ENCODE assay signal across 13 cellular contexts in the genomic region with DNA sequence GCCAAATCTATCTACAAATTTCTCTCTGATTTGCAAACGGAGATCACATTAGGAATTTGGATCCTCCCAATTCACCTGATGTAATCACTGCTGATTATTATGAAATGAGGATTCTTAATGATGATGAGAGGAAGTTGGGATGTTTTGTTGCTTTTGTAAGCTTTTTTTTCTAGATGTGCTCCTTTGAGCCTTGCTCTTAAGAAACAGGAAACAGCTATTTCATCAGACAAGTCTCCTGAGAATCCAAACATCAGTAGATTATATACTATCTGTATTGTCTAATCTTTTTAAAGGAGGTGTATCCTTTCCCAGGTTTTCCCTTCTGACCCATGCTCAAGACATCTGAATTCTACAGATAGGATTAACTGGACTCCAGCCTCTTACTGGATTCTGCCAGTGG.
"Had no signal": no experiment of that assay in that cellular context is flagged by ENCODE, and none has a peak within 500 bp of the region (broad histone marks: within the 10 kb centered on the region; RNA-seq: fewer than 3 reads in every experiment).

No MANE protein-coding gene starts in this region.

- ATAC-seq: activated CD4-positive, CD25-positive, alpha-beta regulatory T cell treated with anti-CD3 and anti-CD28 coated beads, Interleukin-2, amount 50 U/mL, for 24 hours; stimulated activated effector memory CD8-positive, alpha-beta T cell treated with anti-CD3 and anti-CD28 coated beads, Interleukin-12 subunit alpha, Interleukin-12 subunit beta, amount 100 ng/mL, for 72 hours had no signal

- H3K9me3 ChIP-seq: vagina had no signal

- H3K27me3 ChIP-seq: tibial artery, vagina had no signal

- H3K36me3 ChIP-seq: tibial artery, vagina had no signal

- H3K27me3 Mint-ChIP-seq: activated naive CD4-positive, alpha-beta T cell treated with anti-CD3 and anti-CD28 coated beads, Interleukin-2, amount 10 ng/mL, durations not matched to agents 7 days and 5 days had no signal

- H3K4me1 Mint-ChIP-seq: activated naive CD4-positive, alpha-beta T cell treated with anti-CD3 and anti-CD28 coated beads, Interleukin-2, amount 10 ng/mL, durations not matched to agents 7 days and 5 days; stimulated activated effector memory CD8-positive, alpha-beta T cell treated with anti-CD3 and anti-CD28 coated beads, Interleukin-12 subunit alpha, Interleukin-12 subunit beta, amount 100 ng/mL, for 72 hours had no signal

- DNase-seq: activated naive CD4-positive, alpha-beta T cell treated with anti-CD3 and anti-CD28 coated beads, Interleukin-2, amount 10 ng/mL, durations not matched to agents 7 days and 5 days; caudate nucleus; effector memory CD4-positive, alpha-beta T cell; hypothalamus; kidney glomerular epithelial cell; tibial artery had no signal

- H3K27ac Mint-ChIP-seq: activated naive CD4-positive, alpha-beta T cell treated with anti-CD3 and anti-CD28 coated beads, Interleukin-2, amount 10 ng/mL, durations not matched to agents 7 days and 5 days; activated T-helper 2 cell treated with anti-CD3 and anti-CD28 coated beads, Interferon-gamma antibody, Interleukin-2, Interleukin-4, amounts not matched to agents 10 μg/mL and 5 μg/mL and 100 μg/mL, durations not matched to agents 14 hours and 24 hours and 36 hours; mesothelial cell of epicardium; stimulated activated effector memory CD8-positive, alpha-beta T cell treated with anti-CD3 and anti-CD28 coated beads, Interleukin-12 subunit alpha, Interleukin-12 subunit beta, amount 100 ng/mL, for 72 hours had no signal

- H3K4me1 ChIP-seq: tibial artery, vagina had no signal

- H3K27ac ChIP-seq: coronary artery, skin epidermis, tibial artery, vagina had no signal

- H3K4me3 Mint-ChIP-seq: activated naive CD4-positive, alpha-beta T cell treated with anti-CD3 and anti-CD28 coated beads, Interleukin-2, amount 10 ng/mL, durations not matched to agents 7 days and 5 days; mesothelial cell of epicardium; stimulated activated effector memory CD8-positive, alpha-beta T cell treated with anti-CD3 and anti-CD28 coated beads, Interleukin-12 subunit alpha, Interleukin-12 subunit beta, amount 100 ng/mL, for 72 hours had no signal

- H3K4me3 ChIP-seq: coronary artery, skin epidermis, tibial artery, vagina had no signal

- H3K36me3 Mint-ChIP-seq: activated naive CD4-positive, alpha-beta T cell treated with anti-CD3 and anti-CD28 coated beads, Interleukin-2, amount 10 ng/mL, durations not matched to agents 7 days and 5 days; mesothelial cell of epicardium; stimulated activated effector memory CD8-positive, alpha-beta T cell treated with anti-CD3 and anti-CD28 coated beads, Interleukin-12 subunit alpha, Interleukin-12 subunit beta, amount 100 ng/mL, for 72 hours had no signal
